ENCODE assay signal across 14 cellular contexts in the genomic region with DNA sequence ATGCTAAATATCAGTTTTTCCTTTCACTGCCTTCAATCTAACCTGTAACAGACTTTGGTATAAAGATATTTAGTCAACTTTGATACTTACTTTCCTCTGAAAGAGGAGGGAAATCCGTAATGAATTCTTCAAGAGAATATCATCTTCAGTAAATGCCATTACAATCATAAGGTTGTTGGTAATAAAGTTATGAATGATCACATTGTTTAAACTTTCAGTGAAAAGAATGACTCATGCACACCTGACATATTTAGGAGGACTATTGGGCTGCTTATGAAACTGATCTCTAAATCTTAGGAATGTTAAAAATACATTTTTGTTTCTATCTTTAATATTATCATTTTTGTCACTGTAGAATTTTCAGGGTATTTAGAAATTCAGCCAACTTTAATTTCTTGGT.
"Had no signal": no experiment of that assay in that cellular context is flagged by ENCODE, and none has a peak within 500 bp of the region (broad histone marks: within the 10 kb centered on the region; RNA-seq: fewer than 3 reads in every experiment).

No MANE protein-coding gene starts in this region.

- H3K4me3 ChIP-seq: gastroesophageal sphincter, sigmoid colon had no signal

- H3K9me3 ChIP-seq: gastroesophageal sphincter, sigmoid colon had no signal

- DNase-seq: activated CD4-positive, alpha-beta T cell treated with anti-CD3 and anti-CD28 coated beads, Interleukin-2, amount 50 U/mL, for 1 hour; activated CD4-positive, CD25-positive, alpha-beta regulatory T cell; activated effector memory CD4-positive, alpha-beta T cell treated with Interleukin-2 at 50 U/mL for 16 hours; activated T-cell treated with anti-CD3 and anti-CD28 coated beads for 4 hours; amniotic stem cell; kidney; left ventricle myocardium superior; mesendoderm; sigmoid colon; stimulated activated CD4-positive, alpha-beta T cell treated with anti-CD3 and anti-CD28 coated beads, Interleukin-2, amount 100 ng/mL, for 24 hours; stimulated activated naive CD4-positive, alpha-beta T cell treated with Interleukin-2 at 50 U/mL for 16 hours; T-helper 17 cell had no signal

- H3K27ac ChIP-seq: gastroesophageal sphincter, sigmoid colon had no signal

- H3K4me1 ChIP-seq: gastroesophageal sphincter had no signal

- ATAC-seq: activated naive CD4-positive, alpha-beta T cell treated with anti-CD3 and anti-CD28 coated beads, Interleukin-2, amount 50 U/mL, for 72 hours; gastroesophageal sphincter; left ventricle myocardium superior; T-helper 17 cell had no signal

- H3K36me3 ChIP-seq: gastroesophageal sphincter, sigmoid colon had no signal

- H3K27me3 ChIP-seq: gastroesophageal sphincter, sigmoid colon had no signal
